Comparison of ENCODE assay signal across 9 cellular contexts in genomic region chr11:132028380-132029240, GRCh38.
DNase-seq lines count a peak whose midpoint lies in the region; ATAC-seq and TF ChIP-seq lines count a peak whose summit lies in the region.
"Had no signal": no experiment of that assay in that cellular context is flagged by ENCODE, and none has a peak within 500 bp of the region (broad histone marks: within the 10 kb centered on the region; RNA-seq: fewer than 3 reads in every experiment).

No MANE protein-coding gene starts in this region.

- TF ChIP-seq CTCF in DND-41 (IDR thresholded peaks at IDR 0.05; ENCODE audit: borderline replicate concordance, extremely low read depth, low read length, poor library complexity, severe bottlenecking) (peak; percentile 75), epithelial cell of proximal tubule (conservative IDR thresholded peaks at IDR 0.05; ENCODE audit: low read depth, low read length) (peak; percentile 73), vagina (IDR thresholded peaks at IDR 0.05) (peak in 1 of 3 experiments; percentile 32)

- no peak overlapping the region for H4K8ac ChIP-seq in neuronal stem cell (ENCODE audit: low read depth, low read length)

- no peak overlapping the region for H3K18ac ChIP-seq in neuronal stem cell (ENCODE audit: low read length)

- H3K4me1 ChIP-seq in DND-41 (ENCODE audit: insufficient read depth, low read length) (no peaks in the 10 kb centered on the region), neuronal stem cell (ENCODE audit: control insufficient read depth in 2 of 2, insufficient read depth in 1 of 2, low read depth in 1 of 2, low read length in 2 of 2) (peaks cover 0 to 2% of the 10 kb centered on the region in 2 donors), vagina (no peaks in the 10 kb centered on the region)
- H3K4me1 ChIP-seq: Peyer's patch had no signal

- H2AFZ ChIP-seq in DND-41 (ENCODE audit: low read depth, low read length), result peak overlapping the region; percentile 34; the same call in 1 of the 2 replicates
- no peak overlapping the region for H2AFZ ChIP-seq in neuronal stem cell (ENCODE audit: low read length)

- H3K79me1 ChIP-seq in neuronal stem cell (ENCODE audit: low read depth, low read length), result no peaks in the 10 kb centered on the region

- no peak overlapping the region for H4K91ac ChIP-seq in neuronal stem cell (ENCODE audit: low read depth, low read length, poor library complexity)

- H3K4ac ChIP-seq in neuronal stem cell (ENCODE audit: low read length), result no peak overlapping the region

- H2BK120ac ChIP-seq in neuronal stem cell (ENCODE audit: low read depth, low read length), result no peak overlapping the region

- no peaks in the 10 kb centered on the region for H3K79me2 ChIP-seq in DND-41 (ENCODE audit: insufficient read depth, low read length)

- peak; percentile 91 for ATAC-seq in DND-41 (ENCODE audit: insufficient read depth, low read depth)
- peak; percentile 70 for ATAC-seq in GM21390 (IDR thresholded peaks at IDR 0.05; ENCODE audit: unreplicated experiment)
- no peak for ATAC-seq in HG02588 (IDR thresholded peaks at IDR 0.05; ENCODE audit: unreplicated experiment)

- whole genome bisulfite sequencing in neuronal stem cell (ENCODE audit: extremely low coverage in 2 of 2, insufficient read length in 2 of 2, insufficient replicate concordance in 1 of 2), 2 donors, result no CpG with 5 or more reads among the region's 4 CpGs

- H3K36me3 ChIP-seq in DND-41 (ENCODE audit: insufficient read depth, low read length) (no peaks in the 10 kb centered on the region), neuronal stem cell (replicated peaks in 1 of 2; ENCODE audit: control insufficient read depth in 2 of 2, insufficient read depth in 2 of 2, low read length in 2 of 2) (no peaks in the 10 kb centered on the region), vagina (no peaks in the 10 kb centered on the region)
- H3K36me3 ChIP-seq: Peyer's patch had no signal

- H3K23ac ChIP-seq in neuronal stem cell (ENCODE audit: low read depth, low read length, poor library complexity), result no peak overlapping the region

- no peaks in the 10 kb centered on the region for H3K9me3 ChIP-seq in DND-41 (ENCODE audit: insufficient read depth, low read length, severe bottlenecking)
- H3K9me3 ChIP-seq in neuronal stem cell (replicated peaks in 1 of 2; ENCODE audit: control insufficient read depth in 2 of 2, insufficient read depth in 1 of 2, low read depth in 1 of 2, low read length in 2 of 2), result no peaks in the 10 kb centered on the region
- no peaks in the 10 kb centered on the region for H3K9me3 ChIP-seq in vagina
- H3K9me3 ChIP-seq: Peyer's patch had no signal

- H3K4me2 ChIP-seq in DND-41 (ENCODE audit: insufficient read depth, low read length) (no peak overlapping the region), neuronal stem cell (ENCODE audit: insufficient read depth, low read length, poor library complexity, severe bottlenecking) (no peak overlapping the region)

- TF ChIP-seq POLR2A in vagina (IDR thresholded peaks at IDR 0.05), result no peak

- H4K20me1 ChIP-seq in DND-41 (ENCODE audit: insufficient read depth, low read length), result no peaks in the 10 kb centered on the region

- no peak overlapping the region for H3K14ac ChIP-seq in neuronal stem cell (ENCODE audit: low read length)

- H3K4me3 ChIP-seq in DND-41 (ENCODE audit: low read depth in 1 of 2, low read length in 2 of 2), result no peak overlapping the region
- no peak overlapping the region for H3K4me3 ChIP-seq in epithelial cell of proximal tubule (ENCODE audit: low read depth, low read length)
- no peak overlapping the region for H3K4me3 ChIP-seq in neuronal stem cell (ENCODE audit: low read length in 2 of 2)
- H3K4me3 ChIP-seq in vagina, result no peak overlapping the region
- H3K4me3 ChIP-seq: Peyer's patch had no signal

- H2BK15ac ChIP-seq in neuronal stem cell (ENCODE audit: low read length), result no peak overlapping the region

- no peak overlapping the region for H2BK5ac ChIP-seq in neuronal stem cell (ENCODE audit: low read length)

- intact Hi-C loops in vagina (cut with DNase I), result no loop called here

- H3K27ac ChIP-seq in DND-41 (ENCODE audit: low read length) (no peak overlapping the region), neuronal stem cell (replicated peaks; ENCODE audit: low read length) (no peak overlapping the region), vagina (no peak overlapping the region)
- H3K27ac ChIP-seq: Peyer's patch had no signal

- no peak overlapping the region for H2AK5ac ChIP-seq in neuronal stem cell (ENCODE audit: low read depth, low read length)

- no peaks in the 10 kb centered on the region for H3K27me3 ChIP-seq in DND-41 (ENCODE audit: insufficient read depth, low read length, poor library complexity)
- no peaks in the 10 kb centered on the region for H3K27me3 ChIP-seq in neuronal stem cell (ENCODE audit: control insufficient read depth in 3 of 3, insufficient read depth in 3 of 3, low read depth in 1 of 3, low read length in 3 of 3)
- H3K27me3 ChIP-seq in vagina, result no peaks in the 10 kb centered on the region
- H3K27me3 ChIP-seq: Peyer's patch had no signal

- no peak overlapping the region for H2BK12ac ChIP-seq in neuronal stem cell (ENCODE audit: low read length)

- H3K9ac ChIP-seq in DND-41 (ENCODE audit: low read depth, low read length), result no peak overlapping the region
- H3K9ac ChIP-seq in neuronal stem cell (ENCODE audit: low read depth, low read length, poor library complexity), result no peak overlapping the region

- DNase-seq in DND-41 (peak; percentile 64), NCI-H345 (lab: John Stamatoyannopoulos, UW) (peak; percentile 57), epithelial cell of proximal tubule (ENCODE audit: low read depth) (peak; percentile 7), neuronal stem cell (ENCODE audit: low spot score) (peak; percentile 18), vagina (ENCODE audit: extremely low spot score in 2 of 2) (no peak), T1000 (lab: John Stamatoyannopoulos, UW) (no peak)

Comparison
In these comparisons a context has a peak if more than half of its experiments do, and no peak if none do; other contexts are left out.
1. DNase-seq: peak in DND-41 (single experiment), NCI-H345 (single experiment), epithelial cell of proximal tubule (single experiment) and neuronal stem cell (single experiment); none in vagina (0 of 2) and T1000 (single experiment).